In the genomic region with DNA sequence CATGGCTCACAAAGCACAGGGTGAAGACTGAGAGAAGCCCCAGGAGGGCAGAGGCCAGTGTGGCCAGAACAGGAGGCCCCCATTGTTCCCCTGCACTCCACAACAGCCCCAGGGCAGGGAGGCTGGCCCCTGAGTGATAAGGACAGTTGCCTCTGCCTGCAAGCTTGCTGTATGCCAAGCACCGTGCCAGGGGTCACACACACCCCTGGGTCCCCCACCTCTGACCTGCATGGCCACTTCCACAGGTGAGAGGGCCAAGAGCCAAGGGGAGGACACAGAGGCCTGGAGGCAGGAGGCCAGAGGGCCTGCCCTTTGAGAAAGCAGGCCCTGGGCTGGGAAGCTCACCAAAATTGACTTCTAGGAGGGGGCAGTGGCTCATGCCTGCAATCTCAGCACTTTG, we compare ENCODE assay signal across 11 cellular contexts. TPM values are rescaled to one million over a fixed set of nuclear protein-coding genes. Genes with fewer than 3 reads are reported as not detected.
DNase-seq lines count a peak whose midpoint lies in the region; ATAC-seq and TF ChIP-seq lines count a peak whose summit lies in the region.
"Had no signal": no experiment of that assay in that cellular context is flagged by ENCODE, and none has a peak within 500 bp of the region (broad histone marks: within the 10 kb centered on the region; RNA-seq: fewer than 3 reads in every experiment).

No MANE protein-coding gene starts in this region.

- H3K36me3 ChIP-seq in left ventricle myocardium inferior = peaks cover 27% of the 10 kb centered on the region
- peaks cover 32% of the 10 kb centered on the region for H3K36me3 ChIP-seq in upper lobe of right lung

- H3K27ac Mint-ChIP-seq in activated naive CD8-positive, alpha-beta T cell treated with anti-CD3 and anti-CD28 coated beads, Interleukin-2, amount 50 U/mL, for 24 hours = peak overlapping the region; percentile 80
- peak overlapping the region; percentile 76 to 99 (median 85) for H3K27ac Mint-ChIP-seq in naive B cell

- peak overlapping the region; percentile 85 for H3K4me3 ChIP-seq in left ventricle myocardium inferior
- no peak overlapping the region for H3K4me3 ChIP-seq in upper lobe of right lung

- H3K27me3 ChIP-seq in left ventricle myocardium inferior (ENCODE audit: low read depth) (no peaks in the 10 kb centered on the region), upper lobe of right lung (no peaks in the 10 kb centered on the region)
- H3K27me3 ChIP-seq: foreskin keratinocyte had no signal

- intact Hi-C loops in left ventricle myocardium inferior (cut with micrococcal nuclease) (no loop called here), cardiac septum (cut with DNase I) (no loop called here), upper lobe of right lung (cut with DNase I) (no loop called here)

- no peaks in the 10 kb centered on the region for H3K9me3 Mint-ChIP-seq in activated naive CD8-positive, alpha-beta T cell treated with anti-CD3 and anti-CD28 coated beads, Interleukin-2, amount 50 U/mL, for 24 hours
- H3K9me3 Mint-ChIP-seq in naive B cell = no peaks in the 10 kb centered on the region

- DNase-seq in left ventricle myocardium inferior (no peak), cardiac septum (ENCODE audit: low spot score) (no peak), naive B cell (no peak), upper lobe of right lung (no peak), midbrain (lab: John Stamatoyannopoulos, UW) (no peak), dedifferentiated amniotic fluid mesenchymal stem cell (ENCODE audit: extremely low spot score) (no peak)
- no peak for DNase-seq in activated naive CD8-positive, alpha-beta T cell treated with anti-CD3 and anti-CD28 coated beads, Interleukin-2, amount 50 U/mL, for 24 hours
- DNase-seq: DMS 273 treated with DMSO at 0.1 percent for 48 hours, foreskin keratinocyte had no signal

- no peaks in the 10 kb centered on the region for H3K27me3 Mint-ChIP-seq in activated naive CD8-positive, alpha-beta T cell treated with anti-CD3 and anti-CD28 coated beads, Interleukin-2, amount 50 U/mL, for 24 hours
- no peaks in the 10 kb centered on the region for H3K27me3 Mint-ChIP-seq in naive B cell

- peaks cover 31% of the 10 kb centered on the region for H3K36me3 Mint-ChIP-seq in activated naive CD8-positive, alpha-beta T cell treated with anti-CD3 and anti-CD28 coated beads, Interleukin-2, amount 50 U/mL, for 24 hours (ENCODE audit: low read depth)
- no peaks in the 10 kb centered on the region for H3K36me3 Mint-ChIP-seq in naive B cell

- ATAC-seq in activated naive CD8-positive, alpha-beta T cell treated with anti-CD3 and anti-CD28 coated beads, Interleukin-2, amount 50 U/mL, for 24 hours = no peak
- ATAC-seq in naive B cell (ENCODE audit: low read depth in 2 of 2) (no peak), upper lobe of right lung (no peak), HG03442 (IDR thresholded peaks at IDR 0.05; ENCODE audit: unreplicated experiment) (no peak)
- ATAC-seq: foreskin keratinocyte, HCT116 had no signal

- peak overlapping the region; percentile 35 for H3K4me3 Mint-ChIP-seq in activated naive CD8-positive, alpha-beta T cell treated with anti-CD3 and anti-CD28 coated beads, Interleukin-2, amount 50 U/mL, for 24 hours
- H3K4me3 Mint-ChIP-seq in naive B cell = peak overlapping the region; percentile 62 to 92 (median 70)

- H3K9me3 ChIP-seq in left ventricle myocardium inferior (replicated peaks) (no peaks in the 10 kb centered on the region), upper lobe of right lung (no peaks in the 10 kb centered on the region)

- peak overlapping the region; percentile 99 for H3K27ac ChIP-seq in left ventricle myocardium inferior (replicated peaks)
- H3K27ac ChIP-seq in upper lobe of right lung = peak overlapping the region; percentile 25
- H3K27ac ChIP-seq: foreskin keratinocyte had no signal

- TF ChIP-seq CTCF in left ventricle myocardium inferior (IDR thresholded peaks at IDR 0.05; ENCODE audit: borderline replicate concordance) = no peak
- no peak for TF ChIP-seq CTCF in upper lobe of right lung (IDR thresholded peaks at IDR 0.05)

- peaks cover 69% of the 10 kb centered on the region for H3K4me1 Mint-ChIP-seq in activated naive CD8-positive, alpha-beta T cell treated with anti-CD3 and anti-CD28 coated beads, Interleukin-2, amount 50 U/mL, for 24 hours
- peaks cover 50 to 70% (median 64%) of the 10 kb centered on the region in 3 donors for H3K4me1 Mint-ChIP-seq in naive B cell

- peaks cover 86% of the 10 kb centered on the region for H3K4me1 ChIP-seq in left ventricle myocardium inferior
- peaks cover 63% of the 10 kb centered on the region for H3K4me1 ChIP-seq in upper lobe of right lung

RNA-seq across cellular contexts. Expression of a gene that starts 23.7 kb away (rescaled TPM):
- 4.3 TPM for total RNA-seq in left ventricle myocardium inferior
- 4.1 TPM for total RNA-seq in cardiac septum
- 10 to 100 TPM in 1 of 6 donors, 1 to 10 TPM in 5; 7.4 to 11.9 (median 7.7) TPM for polyA plus RNA-seq in naive B cell (ENCODE audit: low read depth in 6 of 6)
- 5.3 TPM for total RNA-seq in upper lobe of right lung

RNA-seq across cellular contexts. Expression of a gene that starts 30.2 kb away (rescaled TPM):
- total RNA-seq in left ventricle myocardium inferior (258 TPM), cardiac septum (192 TPM), upper lobe of right lung (169 TPM)
- polyA plus RNA-seq in naive B cell (ENCODE audit: low read depth in 6 of 6) = 100 to 1,000 TPM; 433 to 593 (median 531) TPM

RNA-seq across cellular contexts. Expression of a gene that starts 30.4 kb away (rescaled TPM):
- total RNA-seq in left ventricle myocardium inferior = 13.9 TPM
- total RNA-seq in cardiac septum = 8.9 TPM
- polyA plus RNA-seq in naive B cell (ENCODE audit: low read depth in 6 of 6) = 10 to 100 TPM in 3 of 6 donors, 1 to 10 TPM in 3; 4.1 to 14.8 (median 9.5) TPM
- total RNA-seq in upper lobe of right lung = 11.4 TPM

RNA-seq across cellular contexts. Expression of a gene that starts 33.7 kb away (rescaled TPM):
- total RNA-seq in left ventricle myocardium inferior = 47.3 TPM
- total RNA-seq in cardiac septum = 47.8 TPM
- polyA plus RNA-seq in naive B cell (ENCODE audit: low read depth in 6 of 6) = 100 to 1,000 TPM; 393 to 571 (median 442) TPM
- 163 TPM for total RNA-seq in upper lobe of right lung

RNA-seq across cellular contexts. Expression of a gene that starts 40.4 kb away (rescaled TPM):
- total RNA-seq in left ventricle myocardium inferior (42.6 TPM), cardiac septum (43.4 TPM), upper lobe of right lung (103 TPM)
- under 1 TPM in 2 of 6 donors, not detected in 4; 0.03 to 0.37 TPM for polyA plus RNA-seq in naive B cell (ENCODE audit: low read depth in 6 of 6)
